ENCODE assay signal across 8 cellular contexts in the genomic region with DNA sequence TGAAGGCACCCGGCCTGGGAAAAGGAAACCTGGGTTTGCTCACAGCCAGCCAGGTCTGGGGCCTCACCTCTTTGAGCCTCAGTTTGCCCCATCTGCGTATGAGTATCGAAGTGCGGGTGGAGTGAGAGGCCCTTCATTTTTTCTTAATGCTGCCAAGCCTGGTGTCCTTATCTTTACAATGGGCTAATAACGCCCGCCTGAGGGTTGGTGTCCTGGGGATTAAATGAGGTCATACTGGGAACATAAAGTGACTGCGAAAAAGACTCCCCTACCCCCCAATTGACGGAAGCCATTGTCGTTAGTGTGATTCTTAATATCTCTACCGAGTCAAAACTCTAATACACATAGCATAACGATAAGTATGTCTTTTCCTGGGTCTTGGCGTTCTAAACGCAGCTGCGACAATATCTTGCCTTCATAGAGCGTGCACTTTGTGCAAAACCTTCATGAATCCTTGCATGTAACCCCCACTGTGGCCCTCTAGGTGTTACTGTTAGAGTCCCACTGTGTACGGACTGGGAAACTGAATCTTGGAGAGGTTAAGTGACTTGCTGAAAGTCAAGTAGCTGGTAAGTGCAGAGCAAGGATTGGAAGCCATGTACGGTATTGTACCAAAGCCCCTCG. TPM values are rescaled to one million over a fixed set of nuclear protein-coding genes. Genes with fewer than 3 reads are reported as not detected.
A peak's percentile ranks its signal among the peaks of the same experiment; 100 is the strongest.
DNase-seq lines count a peak whose midpoint lies in the region; ATAC-seq and TF ChIP-seq lines count a peak whose summit lies in the region.

No MANE protein-coding gene starts in this region.

- DNase-seq in BJ (ENCODE audit: low read depth) = no peak
- DNase-seq in SK-N-MC (ENCODE audit: low read depth, low spot score) = no peak
- no peak for DNase-seq in fibroblast of lung (ENCODE audit: low read depth in 2 of 2)
- DNase-seq in neural progenitor cell (ENCODE audit: low spot score) = no peak
- no peak for DNase-seq in NCI-H187 (lab: John Stamatoyannopoulos, UW)
- DNase-seq in stimulated activated naive CD4-positive, alpha-beta T cell treated with Interleukin-2 at 50 U/mL for 16 hours (lab: John Stamatoyannopoulos, UW) = no peak
- no peak for DNase-seq in putamen (ENCODE audit: low spot score)

- peaks cover 10% of the 10 kb centered on the region for H3K36me3 Mint-ChIP-seq in neural progenitor cell

- no peak overlapping the region for H2AFZ ChIP-seq in fibroblast of lung (ENCODE audit: low read length)
- H2AFZ ChIP-seq in neural progenitor cell (replicated peaks) = peak overlapping the region; percentile 57

- TF ChIP-seq CTCF in BJ (IDR thresholded peaks at IDR 0.05; ENCODE audit: insufficient read depth, low read depth, low read length) (no peak), fibroblast of lung (conservative IDR thresholded peaks at IDR 0.05 in 1 of 2, IDR thresholded peaks at IDR 0.05 in 1 of 2; ENCODE audit: low read depth in 1 of 2, low read length in 2 of 2) (no peak), neural progenitor cell (IDR thresholded peaks at IDR 0.05) (no peak)

- H3K4me3 ChIP-seq in BJ (ENCODE audit: low read depth, low read length) = peak overlapping the region; percentile 49
- peak overlapping the region; percentile 54 for H3K4me3 ChIP-seq in SK-N-MC
- peak overlapping the region; percentile 25 to 59 (median 43) for H3K4me3 ChIP-seq in fibroblast of lung (replicated peaks in 1 of 4; ENCODE audit: control extremely low read depth in 1 of 4, insufficient read depth in 1 of 4, low read depth in 3 of 4, low read length in 4 of 4)
- H3K4me3 ChIP-seq in neural progenitor cell = peak overlapping the region; percentile 68

- H3K4me3 Mint-ChIP-seq in neural progenitor cell = peak overlapping the region; percentile 87

- H3K9me3 ChIP-seq in SK-N-MC (ENCODE audit: low read depth, low read length) (no peaks in the 10 kb centered on the region), fibroblast of lung (ENCODE audit: control insufficient read depth, insufficient read depth, low read depth, low read length) (no peaks in the 10 kb centered on the region), neural progenitor cell (ENCODE audit: low read depth) (no peaks in the 10 kb centered on the region)

- POLR2A ChIA-PET in BJ (lab: Charles Lee) = no interaction called here

- no peak overlapping the region for H3K9ac ChIP-seq in SK-N-MC (ENCODE audit: insufficient read length)
- no peak overlapping the region for H3K9ac ChIP-seq in fibroblast of lung (ENCODE audit: insufficient read depth, low read length)
- H3K9ac ChIP-seq in neural progenitor cell = no peak overlapping the region

- H3K4me2 ChIP-seq in fibroblast of lung (ENCODE audit: extremely low read depth, insufficient read depth, low read length) = peak overlapping the region; percentile 81
- peak overlapping the region; percentile 74 for H3K4me2 ChIP-seq in neural progenitor cell

- peaks cover 16% of the 10 kb centered on the region for H3K9me3 Mint-ChIP-seq in neural progenitor cell

- H3K4me1 Mint-ChIP-seq in neural progenitor cell = peaks cover 37% of the 10 kb centered on the region

- peaks cover 11% of the 10 kb centered on the region for H3K27me3 Mint-ChIP-seq in neural progenitor cell (ENCODE audit: insufficient read depth, low read depth)

- H3K27me3 ChIP-seq in BJ (ENCODE audit: control insufficient read depth, insufficient read depth, low read length) (peaks cover 6% of the 10 kb centered on the region), fibroblast of lung (ENCODE audit: control insufficient read depth, insufficient read depth, low read length) (peaks cover 5% of the 10 kb centered on the region), neural progenitor cell (peaks cover 41% of the 10 kb centered on the region)

- no peaks in the 10 kb centered on the region for H3K36me3 ChIP-seq in BJ (ENCODE audit: control insufficient read depth, insufficient read depth, low read length)
- H3K36me3 ChIP-seq in SK-N-MC (ENCODE audit: insufficient read depth, low read length) = peaks cover 21% of the 10 kb centered on the region
- no peaks in the 10 kb centered on the region for H3K36me3 ChIP-seq in fibroblast of lung (ENCODE audit: control insufficient read depth, insufficient read depth, low read length)
- peaks cover 3% of the 10 kb centered on the region for H3K36me3 ChIP-seq in neural progenitor cell

- H3K79me2 ChIP-seq in fibroblast of lung (ENCODE audit: control insufficient read depth, insufficient read depth, low read length) = peaks cover 30% of the 10 kb centered on the region
- peaks cover 34% of the 10 kb centered on the region for H3K79me2 ChIP-seq in neural progenitor cell (ENCODE audit: low read depth)

- peak overlapping the region; percentile 50 for H3K27ac Mint-ChIP-seq in neural progenitor cell

- H3K4me1 ChIP-seq in fibroblast of lung (ENCODE audit: control insufficient read depth, extremely low read depth, insufficient read depth, low read length) (no peaks in the 10 kb centered on the region), neural progenitor cell (peaks cover 27% of the 10 kb centered on the region)

- no peaks in the 10 kb centered on the region for H4K20me1 ChIP-seq in fibroblast of lung (ENCODE audit: control insufficient read depth, extremely low read depth, insufficient read depth, low read length)
- H4K20me1 ChIP-seq in neural progenitor cell (ENCODE audit: low read depth) = peaks cover 18% of the 10 kb centered on the region

- CTCF ChIA-PET in BJ (lab: Yijun Ruan, JAX) = interaction anchor here (1.1 to 1.8 kb wide), 3 partner anchors 11 to 347 kb away, joined by 3 to 5 read pairs (median 4); a partner anchor contains a TSS

- ATAC-seq in HG03045 (IDR thresholded peaks at IDR 0.05; ENCODE audit: unreplicated experiment) = no peak

- peaks cover 37% of the 10 kb centered on the region for H3F3A ChIP-seq in neural progenitor cell (ENCODE audit: low read depth)

- 0 out of 2 replicates have a peak overlapping the region, but pooled peaks have one; percentile 37 for H3K27ac ChIP-seq in SK-N-MC
- no peak overlapping the region for H3K27ac ChIP-seq in fibroblast of lung (ENCODE audit: insufficient read depth, low read length)
- H3K27ac ChIP-seq in neural progenitor cell = no peak overlapping the region

RNA-seq across cellular contexts. Expression of a gene that starts 11.4 kb away (rescaled TPM):
- polyA plus RNA-seq in BJ (2011; rRNA removed) = 8.3 and 8.5 TPM in 2 replicates
- polyA minus RNA-seq in BJ (2011; rRNA and poly(A)+ RNA removed) = 30.7 and 37.2 TPM in 2 replicates
- 40.8 and 64.1 TPM in 2 replicates for total RNA-seq in fibroblast of lung
- polyA plus RNA-seq in fibroblast of lung = 10.7 and 11.1 TPM in 2 replicates
- 17.2 and 17.7 TPM in 2 replicates for polyA plus RNA-seq in fibroblast of lung (2012)
- 31.0 and 33.8 TPM in 2 replicates for polyA minus RNA-seq in fibroblast of lung (ENCODE audit: low replicate concordance)
- total RNA-seq in neural progenitor cell (ENCODE audit: low replicate concordance) = 33.9 and 53.9 TPM in 2 replicates
